Comparison of ENCODE assay signal across 16 cellular contexts in the genomic region with DNA sequence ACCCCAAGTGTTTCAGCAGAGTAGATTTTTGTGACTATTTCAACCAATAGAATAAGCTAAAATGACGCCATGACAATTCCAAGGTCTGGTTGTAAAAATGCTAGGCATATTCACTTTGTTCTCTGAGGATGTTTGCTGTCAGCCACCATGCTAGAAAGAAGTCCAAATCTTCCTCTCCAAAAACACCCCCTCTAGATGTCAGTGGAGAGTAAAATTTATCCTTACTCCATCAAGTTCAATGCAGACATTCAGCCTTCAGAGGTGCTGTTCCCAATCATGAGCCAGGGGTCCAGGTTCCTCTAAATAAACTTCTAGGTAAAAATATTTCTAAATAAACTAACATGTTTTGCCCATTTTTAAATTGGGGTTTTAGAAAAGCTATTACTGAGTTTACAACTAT.
A peak's percentile ranks its signal among the peaks of the same experiment; 100 is the strongest.
DNase-seq lines count a peak whose midpoint lies in the region; ATAC-seq and TF ChIP-seq lines count a peak whose summit lies in the region.
"Had no signal": no experiment of that assay in that cellular context is flagged by ENCODE, and none has a peak within 500 bp of the region (broad histone marks: within the 10 kb centered on the region; RNA-seq: fewer than 3 reads in every experiment).

No MANE protein-coding gene starts in this region.

- H3K27ac Mint-ChIP-seq in WTC11, result no peak overlapping the region
- no peak overlapping the region for H3K27ac Mint-ChIP-seq in CD8-positive, alpha-beta T cell
- H3K27ac Mint-ChIP-seq: activated CD4-positive, alpha-beta memory T cell treated with anti-CD3 and anti-CD28 coated beads for 36 hours; CD4-positive, alpha-beta T cell had no signal

- CTCF ChIA-PET in WTC11 (lab: Charles Lee), result no interaction called here
- CTCF ChIA-PET in CD8-positive, alpha-beta T cell (lab: Charles Lee), result no interaction called here

- no peaks in the 10 kb centered on the region for H3K4me1 ChIP-seq in BE2C
- no peaks in the 10 kb centered on the region for H3K4me1 ChIP-seq in CD8-positive, alpha-beta T cell (ENCODE audit: insufficient read depth, low read length)
- H3K4me1 ChIP-seq: left lung had no signal

- no peak overlapping the region for H3K27ac ChIP-seq in CD8-positive, alpha-beta T cell (ENCODE audit: low read depth, low read length)
- H3K27ac ChIP-seq: left lung had no signal

- H3K4me3 Mint-ChIP-seq in WTC11, result no peak overlapping the region
- H3K4me3 Mint-ChIP-seq in CD8-positive, alpha-beta T cell, result no peak overlapping the region
- H3K4me3 Mint-ChIP-seq: activated CD4-positive, alpha-beta memory T cell treated with anti-CD3 and anti-CD28 coated beads for 36 hours; CD4-positive, alpha-beta T cell had no signal

- intact Hi-C loops in CD8-positive, alpha-beta T cell (cut with DNase I, micrococcal nuclease), result no loop called here

- H3K4me3 ChIP-seq in BE2C (ENCODE audit: low read depth, low read length), result no peak overlapping the region
- no peak overlapping the region for H3K4me3 ChIP-seq in CD8-positive, alpha-beta T cell (ENCODE audit: low read depth, low read length)
- H3K4me3 ChIP-seq: left lung, smooth muscle cell had no signal

- no peaks in the 10 kb centered on the region for H3K27me3 Mint-ChIP-seq in WTC11 (ENCODE audit: low read depth)
- no peaks in the 10 kb centered on the region for H3K27me3 Mint-ChIP-seq in CD8-positive, alpha-beta T cell (ENCODE audit: low read depth)
- H3K27me3 Mint-ChIP-seq: activated CD4-positive, alpha-beta memory T cell treated with anti-CD3 and anti-CD28 coated beads for 36 hours; CD4-positive, alpha-beta T cell had no signal

- no peaks in the 10 kb centered on the region for H3K4me1 Mint-ChIP-seq in WTC11
- no peaks in the 10 kb centered on the region for H3K4me1 Mint-ChIP-seq in CD8-positive, alpha-beta T cell (ENCODE audit: low read depth)

- DNase-seq in BE2C (no peak), HT-29 (ENCODE audit: low spot score) (peak; percentile 6), WTC11 (ENCODE audit: low spot score) (no peak), iPS DF 19.7 (ENCODE audit: low read depth, low spot score) (peak; percentile 23), NCI-H510A treated with DMSO at 0.1 percent for 48 hours (lab: John Stamatoyannopoulos, UW) (no peak), UCSD-AML1 (lab: John Stamatoyannopoulos, UW; ENCODE audit: unreplicated experiment) (no peak)
- DNase-seq in CD8-positive, alpha-beta T cell, result no peak
- DNase-seq: activated CD4-positive, alpha-beta memory T cell treated with anti-CD3 and anti-CD28 coated beads for 36 hours; anterior cingulate cortex; CD4-positive, alpha-beta T cell; glutamatergic neuron; left lung; NCI-H1105; T1000 had no signal

- H3K36me3 ChIP-seq in BE2C, result no peaks in the 10 kb centered on the region
- no peaks in the 10 kb centered on the region for H3K36me3 ChIP-seq in CD8-positive, alpha-beta T cell (ENCODE audit: insufficient read depth, low read length)
- H3K36me3 ChIP-seq: left lung had no signal

- ATAC-seq in WTC11 (peak; percentile 65; the same call in 1 of the 2 replicates), HG03442 (IDR thresholded peaks at IDR 0.05; ENCODE audit: unreplicated experiment) (no peak)
- ATAC-seq in CD8-positive, alpha-beta T cell, result no peak
- ATAC-seq: left lung had no signal

- peaks cover 3% of the 10 kb centered on the region for H3K9me3 Mint-ChIP-seq in WTC11
- peaks cover 3% of the 10 kb centered on the region for H3K9me3 Mint-ChIP-seq in CD8-positive, alpha-beta T cell

- POLR2A ChIA-PET in WTC11 (lab: Charles Lee), result no interaction called here
- POLR2A ChIA-PET in CD8-positive, alpha-beta T cell (lab: Charles Lee), result no interaction called here

- no peaks in the 10 kb centered on the region for H3K9me3 ChIP-seq in BE2C
- no peaks in the 10 kb centered on the region for H3K9me3 ChIP-seq in CD8-positive, alpha-beta T cell (ENCODE audit: low read length)
- H3K9me3 ChIP-seq: left lung had no signal

- peaks cover 4% of the 10 kb centered on the region; the same call in 1 of the 2 replicates for H3K36me3 Mint-ChIP-seq in WTC11
- H3K36me3 Mint-ChIP-seq in CD8-positive, alpha-beta T cell, result no peaks in the 10 kb centered on the region
- H3K36me3 Mint-ChIP-seq: activated CD4-positive, alpha-beta memory T cell treated with anti-CD3 and anti-CD28 coated beads for 36 hours had no signal

- H3K27me3 ChIP-seq in BE2C, result no peaks in the 10 kb centered on the region
- H3K27me3 ChIP-seq in CD8-positive, alpha-beta T cell (ENCODE audit: insufficient read depth, low read length), result no peaks in the 10 kb centered on the region
- H3K27me3 ChIP-seq: left lung had no signal

- TF ChIP-seq CTCF in BE2C (IDR thresholded peaks at IDR 0.05; ENCODE audit: low read depth, low read length), result peak; percentile 57
- TF ChIP-seq CTCF in WTC11 (IDR thresholded peaks at IDR 0.05), result no peak
- no peak for TF ChIP-seq CTCF in CD8-positive, alpha-beta T cell (IDR thresholded peaks at IDR 0.05)

TF ChIP-seq in WTC11, 78 proteins besides CTCF, POLR2A, EP300 and RAD21 (continues in another document):
- TF ChIP-seq ESRRA (CRISPR knock-in tag; IDR thresholded peaks at IDR 0.05; ENCODE audit: borderline replicate concordance), result no peak
- TF ChIP-seq CDX4 (CRISPR knock-in tag; IDR thresholded peaks at IDR 0.05; ENCODE audit: borderline replicate concordance), result no peak
- TF ChIP-seq ELF4 (CRISPR knock-in tag; IDR thresholded peaks at IDR 0.05; ENCODE audit: low read depth), result no peak
- no peak for TF ChIP-seq GRHL2 (CRISPR knock-in tag; IDR thresholded peaks at IDR 0.05; ENCODE audit: insufficient replicate concordance, severe bottlenecking)
- no peak for TF ChIP-seq CREB1 (CRISPR knock-in tag; IDR thresholded peaks at IDR 0.05)
- no peak for TF ChIP-seq ZNF416 (CRISPR knock-in tag; IDR thresholded peaks at IDR 0.05)
- no peak for TF ChIP-seq RELA (CRISPR knock-in tag; IDR thresholded peaks at IDR 0.05; ENCODE audit: borderline replicate concordance)
- TF ChIP-seq SOX15 (CRISPR knock-in tag; IDR thresholded peaks at IDR 0.05), result no peak
- TF ChIP-seq ETV6 (CRISPR knock-in tag; IDR thresholded peaks at IDR 0.05), result no peak
- no peak for TF ChIP-seq ZNF121 (CRISPR knock-in tag; IDR thresholded peaks at IDR 0.05)
- TF ChIP-seq ZNF423 (CRISPR knock-in tag; IDR thresholded peaks at IDR 0.05), result no peak
- no peak for TF ChIP-seq NR2C2 (CRISPR knock-in tag; IDR thresholded peaks at IDR 0.05)
- TF ChIP-seq OVOL2 (CRISPR knock-in tag; IDR thresholded peaks at IDR 0.05; ENCODE audit: borderline replicate concordance), result no peak
- no peak for TF ChIP-seq SMAD4 (CRISPR knock-in tag; IDR thresholded peaks at IDR 0.05)
- no peak for TF ChIP-seq TEAD4 (CRISPR knock-in tag; IDR thresholded peaks at IDR 0.05)
- no peak for TF ChIP-seq E2F1 (CRISPR knock-in tag; IDR thresholded peaks at IDR 0.05)
- no peak for TF ChIP-seq ERG (CRISPR knock-in tag; IDR thresholded peaks at IDR 0.05)
- TF ChIP-seq IRF1 (CRISPR knock-in tag; IDR thresholded peaks at IDR 0.05), result no peak

Comparison
In these comparisons a context has a peak if more than half of its experiments do, and no peak if none do; other contexts are left out.
1. DNase-seq: peak in HT-29 (single experiment) and iPS DF 19.7 (single experiment); none in BE2C (single experiment), WTC11 (single experiment), CD8-positive, alpha-beta T cell (0 of 7), NCI-H510A treated with DMSO at 0.1 percent for 48 hours (single experiment) and UCSD-AML1 (single experiment).